8 cellular contexts compared by ENCODE assay signal in the genomic region with DNA sequence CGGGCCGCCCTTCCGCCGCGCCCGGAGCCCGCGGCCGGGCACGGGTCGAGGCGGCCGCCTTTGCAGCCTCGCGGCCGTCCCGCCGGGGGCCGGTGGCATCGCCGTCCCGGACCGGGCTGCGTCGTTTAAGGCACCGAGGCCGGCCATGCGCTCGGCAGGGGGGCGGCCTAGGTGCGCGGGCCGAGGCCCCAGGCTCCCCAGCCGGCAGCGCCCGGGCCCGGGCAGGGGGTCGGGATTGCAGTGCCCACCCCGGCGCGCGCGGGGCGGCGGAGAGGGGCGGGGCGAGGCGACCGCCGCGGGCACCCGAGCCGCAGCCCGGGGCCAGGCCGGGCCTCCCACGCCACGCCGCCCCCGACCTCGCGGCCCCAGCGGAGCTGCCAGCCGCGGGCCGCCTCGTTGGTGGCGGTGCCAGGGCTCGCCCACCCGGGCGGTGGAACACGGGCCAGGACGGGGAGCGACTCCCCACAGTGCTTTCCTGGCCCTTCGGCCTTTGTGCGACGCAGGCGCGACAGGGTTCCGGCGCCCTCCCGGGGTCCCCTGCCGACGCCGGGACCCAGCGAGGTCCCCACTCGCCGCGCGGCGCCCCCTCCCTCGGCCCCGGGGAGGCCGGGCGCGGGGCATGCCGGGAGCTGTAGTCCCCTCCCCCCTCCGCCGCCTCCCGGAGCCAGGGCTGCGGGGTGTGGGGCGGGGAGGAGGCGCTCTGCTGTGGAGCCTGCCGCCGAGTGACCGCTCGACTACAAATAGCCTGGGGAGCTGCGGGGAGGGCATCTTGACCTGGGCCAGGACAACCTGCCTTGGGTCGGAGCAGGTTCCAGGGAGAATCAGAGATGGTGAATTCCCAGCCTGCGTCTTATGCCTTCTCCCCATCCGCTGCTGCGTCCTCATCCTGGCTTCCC. TPM values are rescaled to one million over a fixed set of nuclear protein-coding genes. Genes with fewer than 3 reads are reported as not detected.
DNase-seq lines count a peak whose midpoint lies in the region; ATAC-seq and TF ChIP-seq lines count a peak whose summit lies in the region.

No MANE protein-coding gene starts in this region.

- H3K4me2 ChIP-seq in mesendoderm (ENCODE audit: low read length): peak overlapping the region; percentile 43

- peak overlapping the region; percentile 95 for H3K56ac ChIP-seq in mesendoderm (ENCODE audit: low read length)

- H2AK5ac ChIP-seq in mesendoderm (ENCODE audit: low read length): no peak overlapping the region

- peak overlapping the region; percentile 65 for H3K9ac ChIP-seq in mesendoderm (ENCODE audit: low read length)

- H3K4me3 ChIP-seq in A673 (ENCODE audit: low read depth, low read length, poor library complexity, severe bottlenecking) (peak overlapping the region; percentile 87), mesendoderm (ENCODE audit: low read length) (peak overlapping the region; percentile 80)

- H3K9me3 Mint-ChIP-seq in activated CD8-positive, alpha-beta T cell treated with anti-CD3 and anti-CD28 coated beads, Interleukin-2, amount 10 ng/mL, durations not matched to agents 7 days and 5 days (ENCODE audit: insufficient read depth): no peaks in the 10 kb centered on the region
- H3K9me3 Mint-ChIP-seq in effector memory CD8-positive, alpha-beta T cell: no peaks in the 10 kb centered on the region

- H3K79me2 ChIP-seq in mesendoderm (ENCODE audit: control insufficient read depth, insufficient read depth, low read length): peaks cover 18% of the 10 kb centered on the region

- H2BK5ac ChIP-seq in mesendoderm (ENCODE audit: low read length): no peak overlapping the region

- peaks cover 41% of the 10 kb centered on the region for H3K36me3 ChIP-seq in A673 (ENCODE audit: insufficient read depth, low read length, poor library complexity, severe bottlenecking)
- peaks cover 24% of the 10 kb centered on the region for H3K36me3 ChIP-seq in mesendoderm (ENCODE audit: control insufficient read depth, insufficient read depth, low read length)

- peak overlapping the region; percentile 57 for H4K8ac ChIP-seq in mesendoderm (ENCODE audit: low read depth, low read length)

- H3K36me3 Mint-ChIP-seq in activated CD8-positive, alpha-beta T cell treated with anti-CD3 and anti-CD28 coated beads, Interleukin-2, amount 10 ng/mL, durations not matched to agents 7 days and 5 days (ENCODE audit: low read depth): peaks cover 43% of the 10 kb centered on the region
- H3K36me3 Mint-ChIP-seq in effector memory CD8-positive, alpha-beta T cell (ENCODE audit: insufficient read depth): peaks cover 36% of the 10 kb centered on the region

- DNase-seq in A673 (ENCODE audit: low spot score): peak; percentile 80
- DNase-seq in NCI-H226: peak; percentile 53
- DNase-seq in activated CD8-positive, alpha-beta T cell treated with anti-CD3 and anti-CD28 coated beads, Interleukin-2, amount 10 ng/mL, durations not matched to agents 7 days and 5 days: peak; percentile 76
- peak; percentile 58 to 66 (median 65) for DNase-seq in effector memory CD8-positive, alpha-beta T cell
- peak; percentile 66 for DNase-seq in mesendoderm
- peak; percentile 64 for DNase-seq in stimulated activated CD8-positive, alpha-beta memory T cell treated with anti-CD3 and anti-CD28 coated beads, Interleukin-12 subunit alpha, Interleukin-12 subunit beta, amount 100 ng/mL, for 4 hours (ENCODE audit: low read depth)

- no peaks in the 10 kb centered on the region for H3K9me3 ChIP-seq in A673 (ENCODE audit: low read depth, low read length, poor library complexity, severe bottlenecking)

- no CpG with 5 or more reads among the region's 111 CpGs for WGBS in mesendoderm (ENCODE audit: extremely low coverage, insufficient coverage, low lambda C conversion rate)

- peak overlapping the region; percentile 33 for H3K27ac Mint-ChIP-seq in activated CD8-positive, alpha-beta T cell treated with anti-CD3 and anti-CD28 coated beads, Interleukin-2, amount 10 ng/mL, durations not matched to agents 7 days and 5 days
- H3K27ac Mint-ChIP-seq in effector memory CD8-positive, alpha-beta T cell: peak overlapping the region; percentile 87 to 91

- H3K4me3 Mint-ChIP-seq in activated CD8-positive, alpha-beta T cell treated with anti-CD3 and anti-CD28 coated beads, Interleukin-2, amount 10 ng/mL, durations not matched to agents 7 days and 5 days: peak overlapping the region; percentile 78
- peak overlapping the region; percentile 86 to 88 for H3K4me3 Mint-ChIP-seq in effector memory CD8-positive, alpha-beta T cell

- H4K5ac ChIP-seq in mesendoderm (ENCODE audit: low read length): no peak overlapping the region

- H2BK120ac ChIP-seq in mesendoderm (ENCODE audit: low read depth, low read length): peak overlapping the region; percentile 21

- H3K27ac ChIP-seq in A673 (ENCODE audit: low read depth, low read length, poor library complexity, severe bottlenecking) (peak overlapping the region; percentile 69), mesendoderm (ENCODE audit: low read depth, low read length) (peak overlapping the region; percentile 54)

- H3K4me1 ChIP-seq in A673 (ENCODE audit: insufficient read depth, low read length, poor library complexity, severe bottlenecking): peaks cover 15% of the 10 kb centered on the region
- no peaks in the 10 kb centered on the region for H3K4me1 ChIP-seq in mesendoderm (ENCODE audit: control insufficient read depth, low read depth, low read length)

- no peak overlapping the region for H3K23ac ChIP-seq in mesendoderm (ENCODE audit: low read length)

- H2BK15ac ChIP-seq in mesendoderm (replicated peaks; ENCODE audit: low read depth): no peak overlapping the region

- ATAC-seq in GM18517 (IDR thresholded peaks at IDR 0.05; ENCODE audit: unreplicated experiment) (peak; percentile 54), HG02981 (IDR thresholded peaks at IDR 0.05; ENCODE audit: unreplicated experiment) (peak; percentile 56)
- peak; percentile 69 for ATAC-seq in activated CD8-positive, alpha-beta T cell treated with anti-CD3 and anti-CD28 coated beads, Interleukin-2, amount 10 ng/mL, durations not matched to agents 7 days and 5 days
- peak; percentile 65 for ATAC-seq in effector memory CD8-positive, alpha-beta T cell (replicated peaks)

- peak overlapping the region; percentile 93 for H3K18ac ChIP-seq in mesendoderm (ENCODE audit: low read length)

- POLR2A ChIA-PET in A673 (lab: Charles Lee; ENCODE audit: low non-redundant PET): no interaction called here
- POLR2A ChIA-PET in activated CD8-positive, alpha-beta T cell treated with anti-CD3 and anti-CD28 coated beads, Interleukin-2, amount 10 ng/mL, durations not matched to agents 7 days and 5 days (lab: Charles Lee): interaction anchor here (0.7 to 2.7 kb wide), 4 partner anchors 14 to 104 kb away, joined by 3 to 12 read pairs (median 6); a partner anchor contains a TSS

- no peak for TF ChIP-seq CTCF in A673 (conservative IDR thresholded peaks at IDR 0.05; ENCODE audit: low read depth, low read length)

- H3K4ac ChIP-seq in mesendoderm (ENCODE audit: low read depth, low read length): peak overlapping the region; percentile 94

- H3K79me1 ChIP-seq in mesendoderm (ENCODE audit: low read length): peaks cover 24% of the 10 kb centered on the region

- intact Hi-C loops in A673 (cut with micrococcal nuclease; ENCODE audit: unreplicated experiment): no loop called here

- H3K27me3 ChIP-seq in A673 (replicated peaks; ENCODE audit: insufficient read depth, low read depth, low read length, poor library complexity) (no peaks in the 10 kb centered on the region), mesendoderm (ENCODE audit: insufficient read depth, low read length, poor library complexity) (no peaks in the 10 kb centered on the region)

- peaks cover 30% of the 10 kb centered on the region for H3K4me1 Mint-ChIP-seq in activated CD8-positive, alpha-beta T cell treated with anti-CD3 and anti-CD28 coated beads, Interleukin-2, amount 10 ng/mL, durations not matched to agents 7 days and 5 days (ENCODE audit: low read depth)
- H3K4me1 Mint-ChIP-seq in effector memory CD8-positive, alpha-beta T cell (ENCODE audit: low read depth in 2 of 2): peaks cover 14 to 19% of the 10 kb centered on the region in 2 donors

- BruUV-seq in A673 (replicated peaks; lab: Mats Ljungman, UMichigan): no TSS peak

- CTCF ChIA-PET in A673 (lab: Charles Lee): interaction anchor here (0.6 to 1.2 kb wide), 3 partner anchors 8 to 14 kb away, joined by 4 to 9 read pairs (median 4); no protein-coding TSS in a partner anchor
- CTCF ChIA-PET in activated CD8-positive, alpha-beta T cell treated with anti-CD3 and anti-CD28 coated beads, Interleukin-2, amount 10 ng/mL, durations not matched to agents 7 days and 5 days (lab: Charles Lee): interaction anchor here (0.9 to 3.1 kb wide), 6 partner anchors 10 to 113 kb away, joined by 3 to 15 read pairs (median 4); no protein-coding TSS in a partner anchor

- H3K27me3 Mint-ChIP-seq in activated CD8-positive, alpha-beta T cell treated with anti-CD3 and anti-CD28 coated beads, Interleukin-2, amount 10 ng/mL, durations not matched to agents 7 days and 5 days (ENCODE audit: low read depth): peaks cover 5% of the 10 kb centered on the region
- H3K27me3 Mint-ChIP-seq in effector memory CD8-positive, alpha-beta T cell: no peaks in the 10 kb centered on the region

RNA-seq across cellular contexts. Expression of a gene that starts 0.8 kb away (rescaled TPM):
- total RNA-seq in A673 (2021): 187 and 196 TPM in 2 replicates
- total RNA-seq in activated CD8-positive, alpha-beta T cell treated with anti-CD3 and anti-CD28 coated beads, Interleukin-2, amount 10 ng/mL, durations not matched to agents 7 days and 5 days: 100 to 1,000 TPM in 1 of 2 experiments, 10 to 100 TPM in 1; 91.5 to 102 TPM
- 141 TPM for polyA plus RNA-seq in mesendoderm (2013, experiment 1 of 2)
- 140 TPM for polyA plus RNA-seq in mesendoderm (2013, experiment 2 of 2)

RNA-seq across cellular contexts. Expression of a gene that starts 16.9 kb away (rescaled TPM):
- total RNA-seq in A673 (2021): 37.8 and 39.2 TPM in 2 replicates
- 10 to 100 TPM; 42.3 to 44.5 TPM for total RNA-seq in activated CD8-positive, alpha-beta T cell treated with anti-CD3 and anti-CD28 coated beads, Interleukin-2, amount 10 ng/mL, durations not matched to agents 7 days and 5 days
- polyA plus RNA-seq in mesendoderm (2013, experiment 1 of 2): 12.8 TPM
- polyA plus RNA-seq in mesendoderm (2013, experiment 2 of 2): 12.4 TPM

RNA-seq across cellular contexts. Expression of a gene that starts 39.3 kb away (rescaled TPM):
- total RNA-seq in A673 (2021): 0.28 and 0.39 TPM in 2 replicates
- total RNA-seq in activated CD8-positive, alpha-beta T cell treated with anti-CD3 and anti-CD28 coated beads, Interleukin-2, amount 10 ng/mL, durations not matched to agents 7 days and 5 days: not detected
- polyA plus RNA-seq in mesendoderm (2013, experiment 1 of 2): not detected
- not detected for polyA plus RNA-seq in mesendoderm (2013, experiment 2 of 2)

Comparison
In these comparisons a context has a peak if more than half of its experiments do, and no peak if none do; other contexts are left out.
1. Peak in every context shown above with its lines: DNase-seq, ATAC-seq, H3K4me3 ChIP-seq and H3K27ac ChIP-seq.